ENCODE assay signal across 15 cellular contexts in genomic region chr1:241269116-241269515, GRCh38.
A peak's percentile ranks its signal among the peaks of the same experiment; 100 is the strongest.
DNase-seq lines count a peak whose midpoint lies in the region; ATAC-seq, FAIRE-seq and TF ChIP-seq lines count a peak whose summit lies in the region.
"Had no signal": no experiment of that assay in that cellular context is flagged by ENCODE, and none has a peak within 500 bp of the region (broad histone marks: within the 10 kb centered on the region; RNA-seq: fewer than 3 reads in every experiment).

No MANE protein-coding gene starts in this region.

- POLR2A ChIA-PET in naive thymus-derived CD4-positive, alpha-beta T cell (lab: Charles Lee): no interaction called here

- TF ChIP-seq CTCF in D721Med (IDR thresholded peaks at IDR 0.05; ENCODE audit: insufficient read depth, missing control alignments) (peak; percentile 40), HFFc6 (IDR thresholded peaks at IDR 0.05) (peak; percentile 57)

- peaks cover 21% of the 10 kb centered on the region for H3K9me3 Mint-ChIP-seq in HFFc6
- H3K9me3 Mint-ChIP-seq in naive thymus-derived CD4-positive, alpha-beta T cell: peaks cover 15 to 39% (median 20%) of the 10 kb centered on the region in 11 donors

- no peaks in the 10 kb centered on the region for H3K4me1 ChIP-seq in naive thymus-derived CD4-positive, alpha-beta T cell (ENCODE audit: control insufficient read depth in 2 of 2, insufficient read depth in 2 of 2, low read length in 2 of 2)
- H3K4me1 ChIP-seq: pancreas, stomach had no signal

- no peak for DNase-seq in D721Med (ENCODE audit: insufficient read length, low spot score)
- no peak for DNase-seq in HFFc6
- DNase-seq in RPMI8226: peak; percentile 18
- peak; percentile 65 for DNase-seq in iPS-NIHi7 (ENCODE audit: extremely low spot score)
- no peak for DNase-seq in kidney tubule cell (ENCODE audit: low spot score)
- no peak for DNase-seq in naive thymus-derived CD4-positive, alpha-beta T cell
- no peak for DNase-seq in NCI-H2107 (lab: John Stamatoyannopoulos, UW)
- no peak for DNase-seq in activated CD8-positive, alpha-beta memory T cell treated with anti-CD3 and anti-CD28 coated beads, Interleukin-2, amount 50 U/mL, for 4 hours
- DNase-seq: activated CD4-positive, CD25-positive, alpha-beta regulatory T cell; activated naive CD8-positive, alpha-beta T cell treated with anti-CD3 and anti-CD28 coated beads for 36 hours; AML-193; central memory CD4-positive, alpha-beta T cell; stomach had no signal

- no peak overlapping the region for H3K4me3 ChIP-seq in naive thymus-derived CD4-positive, alpha-beta T cell (ENCODE audit: low read length)
- H3K4me3 ChIP-seq: pancreas, stomach had no signal

- H3K36me3 Mint-ChIP-seq in HFFc6 (ENCODE audit: low read depth): peaks cover 11% of the 10 kb centered on the region; the same call in 1 of the 2 replicates
- peaks cover 0 to 17% (median 4%) of the 10 kb centered on the region in 5 donors for H3K36me3 Mint-ChIP-seq in naive thymus-derived CD4-positive, alpha-beta T cell

- no peaks in the 10 kb centered on the region for H3K36me3 ChIP-seq in naive thymus-derived CD4-positive, alpha-beta T cell (ENCODE audit: control insufficient read depth in 2 of 3, insufficient read depth in 3 of 3, low read length in 3 of 3)
- H3K36me3 ChIP-seq: pancreas, stomach had no signal

- peaks cover 0 to 11% (median 0%) of the 10 kb centered on the region in 3 experiments for H3K9me3 ChIP-seq in naive thymus-derived CD4-positive, alpha-beta T cell (ENCODE audit: control insufficient read depth in 2 of 3, low read length in 3 of 3)
- H3K9me3 ChIP-seq: pancreas had no signal

- H3K27me3 ChIP-seq in naive thymus-derived CD4-positive, alpha-beta T cell (ENCODE audit: control insufficient read depth in 2 of 2, insufficient read depth in 2 of 2, low read length in 2 of 2): no peaks in the 10 kb centered on the region
- H3K27me3 ChIP-seq: pancreas, stomach had no signal

- FAIRE-seq in D721Med (lab: Jason Lieb, UNC): no peak
- FAIRE-seq: GM19239, pancreas had no signal

- CTCF ChIA-PET in naive thymus-derived CD4-positive, alpha-beta T cell (lab: Charles Lee): no interaction called here

- H3K27ac Mint-ChIP-seq in HFFc6: no peak overlapping the region
- H3K27ac Mint-ChIP-seq in naive thymus-derived CD4-positive, alpha-beta T cell: no peak overlapping the region
- H3K27ac Mint-ChIP-seq: activated naive CD8-positive, alpha-beta T cell treated with anti-CD3 and anti-CD28 coated beads for 36 hours had no signal

- peaks cover 6% of the 10 kb centered on the region; the same call in 1 of the 2 replicates for H3K4me1 Mint-ChIP-seq in HFFc6 (ENCODE audit: low read depth)
- no peaks in the 10 kb centered on the region for H3K4me1 Mint-ChIP-seq in naive thymus-derived CD4-positive, alpha-beta T cell
- H3K4me1 Mint-ChIP-seq: activated naive CD8-positive, alpha-beta T cell treated with anti-CD3 and anti-CD28 coated beads for 36 hours had no signal

- intact Hi-C loops in naive thymus-derived CD4-positive, alpha-beta T cell (cut with micrococcal nuclease): no loop called here

- no peak overlapping the region for H3K4me3 Mint-ChIP-seq in HFFc6
- no peak overlapping the region for H3K4me3 Mint-ChIP-seq in naive thymus-derived CD4-positive, alpha-beta T cell
- H3K4me3 Mint-ChIP-seq: activated naive CD8-positive, alpha-beta T cell treated with anti-CD3 and anti-CD28 coated beads for 36 hours had no signal

- no peak overlapping the region for H3K27ac ChIP-seq in naive thymus-derived CD4-positive, alpha-beta T cell (ENCODE audit: low read depth, low read length)
- H3K27ac ChIP-seq: pancreas, stomach had no signal

- no peak for ATAC-seq in naive thymus-derived CD4-positive, alpha-beta T cell

- peaks cover 9% of the 10 kb centered on the region for H3K27me3 Mint-ChIP-seq in HFFc6 (ENCODE audit: insufficient read depth)
- no peaks in the 10 kb centered on the region for H3K27me3 Mint-ChIP-seq in naive thymus-derived CD4-positive, alpha-beta T cell
- H3K27me3 Mint-ChIP-seq: activated naive CD8-positive, alpha-beta T cell treated with anti-CD3 and anti-CD28 coated beads for 36 hours had no signal

Comparison
In these comparisons a context has a peak if more than half of its experiments do, and no peak if none do; other contexts are left out.
1. DNase-seq: peak in RPMI8226 (single experiment) and iPS-NIHi7 (single experiment); none in D721Med (single experiment), HFFc6 (single experiment), kidney tubule cell (single experiment), naive thymus-derived CD4-positive, alpha-beta T cell (0 of 9), NCI-H2107 (single experiment) and activated CD8-positive, alpha-beta memory T cell treated with anti-CD3 and anti-CD28 coated beads, Interleukin-2, amount 50 U/mL, for 4 hours (single experiment).